ENCODE assay signal across 16 cellular contexts in genomic region chr2:28608061-28608828, GRCh38.
DNase-seq lines count a peak whose midpoint lies in the region; ATAC-seq and TF ChIP-seq lines count a peak whose summit lies in the region.
"Had no signal": no experiment of that assay in that cellular context is flagged by ENCODE, and none has a peak within 500 bp of the region (broad histone marks: within the 10 kb centered on the region; RNA-seq: fewer than 3 reads in every experiment).

No MANE protein-coding gene starts in this region.

- peak; percentile 55 for DNase-seq in NCI-H1694 (lab: John Stamatoyannopoulos, UW)
- DNase-seq in right atrium auricular region (ENCODE audit: low spot score), result no peak
- peak; percentile 71 to 89 for DNase-seq in gastrocnemius medialis
- no peak for DNase-seq in HPDE6-E6E7 (ENCODE audit: extremely low spot score)
- DNase-seq in activated CD8-positive, alpha-beta T cell treated with anti-CD3 and anti-CD28 coated beads, Interleukin-2, amount 10 ng/mL, durations not matched to agents 7 days and 5 days, result no peak
- no peak for DNase-seq in stimulated activated naive CD8-positive, alpha-beta T cell treated with anti-CD3 and anti-CD28 coated beads, Interleukin-15, Interleukin-2, amounts not matched to agents 100 U/mL and 50 U/mL, for 24 hours
- no peak for DNase-seq in HCEC 1CT
- DNase-seq: activated CD4-positive, alpha-beta T cell treated with anti-CD3 and anti-CD28 coated beads for 4 hours; body of pancreas; DND-41; stimulated activated CD4-positive, alpha-beta T cell treated with anti-CD3 and anti-CD28 coated beads, Interleukin-4, amount 100 ng/mL, for 24 hours had no signal

- ATAC-seq in gastrocnemius medialis, result peak; percentile 69 to 81
- ATAC-seq in activated CD8-positive, alpha-beta T cell treated with anti-CD3 and anti-CD28 coated beads, Interleukin-2, amount 10 ng/mL, durations not matched to agents 7 days and 5 days, result no peak
- ATAC-seq in stimulated activated naive CD8-positive, alpha-beta T cell treated with anti-CD3 and anti-CD28 coated beads, Interleukin-15, Interleukin-2, amounts not matched to agents 100 U/mL and 50 U/mL, for 24 hours, result no peak
- ATAC-seq: body of pancreas; stimulated activated memory B cell treated with anti-CD40 and anti-IgM and Interleukin-4, amounts not matched to agents 10 μg/mL and 1 μg/mL and 100 μg/mL, for 72 hours had no signal

- no peaks in the 10 kb centered on the region for H3K36me3 ChIP-seq in right atrium auricular region
- no peaks in the 10 kb centered on the region for H3K36me3 ChIP-seq in gastrocnemius medialis

- TF ChIP-seq CTCF in brain (conservative IDR thresholded peaks at IDR 0.05) (no peak), right atrium auricular region (IDR thresholded peaks at IDR 0.05) (no peak), gastrocnemius medialis (IDR thresholded peaks at IDR 0.05 in 4 of 5, conservative IDR thresholded peaks at IDR 0.05 in 1 of 5) (no peak)

- no peaks in the 10 kb centered on the region for H3K9me3 Mint-ChIP-seq in brain
- H3K9me3 Mint-ChIP-seq in activated CD8-positive, alpha-beta T cell treated with anti-CD3 and anti-CD28 coated beads, Interleukin-2, amount 10 ng/mL, durations not matched to agents 7 days and 5 days (ENCODE audit: insufficient read depth), result no peaks in the 10 kb centered on the region
- H3K9me3 Mint-ChIP-seq: activated T-helper 1 cell treated with anti-CD3 and anti-CD28 coated beads, Interleukin-12 subunit alpha, Interleukin-12 subunit beta, Interleukin-2, Interleukin-4 antibody, amounts not matched to agents 30 ng/mL and 10 ng/mL and 1 ng/mL, durations not matched to agents 14 hours and 24 hours and 36 hours; mesothelial cell of epicardium; stimulated activated memory B cell treated with anti-CD40 and anti-IgM and Interleukin-4, amounts not matched to agents 10 μg/mL and 1 μg/mL and 100 μg/mL, for 72 hours had no signal

- CTCF ChIA-PET in activated CD8-positive, alpha-beta T cell treated with anti-CD3 and anti-CD28 coated beads, Interleukin-2, amount 10 ng/mL, durations not matched to agents 7 days and 5 days (lab: Charles Lee), result interaction anchor here (0.6 to 16.5 kb wide), 2 partner anchors 12 to 102 kb away, joined by 3 to 211 read pairs; no protein-coding TSS in a partner anchor

- intact Hi-C loops in gastrocnemius medialis (cut with DNase I; ENCODE audit: low total_unique reads), result loop anchor here (1.0 kb wide), 1 partner anchor 109 kb away; no protein-coding TSS in a partner anchor

- in situ Hi-C loops in gastrocnemius medialis (cut with MboI; ENCODE audit: low sequenced_read_pairs in 4 of 4), result no loop called here

- peak; percentile 64 to 81 for TF ChIP-seq POLR2A in gastrocnemius medialis (IDR thresholded peaks at IDR 0.05)

- H3K4me1 Mint-ChIP-seq in brain, result peaks cover 42% of the 10 kb centered on the region
- H3K4me1 Mint-ChIP-seq in activated CD8-positive, alpha-beta T cell treated with anti-CD3 and anti-CD28 coated beads, Interleukin-2, amount 10 ng/mL, durations not matched to agents 7 days and 5 days (ENCODE audit: low read depth), result peaks cover 34% of the 10 kb centered on the region
- H3K4me1 Mint-ChIP-seq: B cell had no signal

- H3K4me1 ChIP-seq in right atrium auricular region (peaks cover 0 to 21% of the 10 kb centered on the region in 2 donors), gastrocnemius medialis (peaks cover 47 to 59% of the 10 kb centered on the region in 2 donors)

- no peaks in the 10 kb centered on the region for H3K9me3 ChIP-seq in right atrium auricular region
- H3K9me3 ChIP-seq in gastrocnemius medialis, result no peaks in the 10 kb centered on the region
- H3K9me3 ChIP-seq: body of pancreas had no signal

- H3K4me3 Mint-ChIP-seq in brain, result no peak overlapping the region
- H3K4me3 Mint-ChIP-seq in activated CD8-positive, alpha-beta T cell treated with anti-CD3 and anti-CD28 coated beads, Interleukin-2, amount 10 ng/mL, durations not matched to agents 7 days and 5 days, result no peak overlapping the region
- H3K4me3 Mint-ChIP-seq: activated T-helper 1 cell treated with anti-CD3 and anti-CD28 coated beads, Interleukin-12 subunit alpha, Interleukin-12 subunit beta, Interleukin-2, Interleukin-4 antibody, amounts not matched to agents 30 ng/mL and 10 ng/mL and 1 ng/mL, durations not matched to agents 14 hours and 24 hours and 36 hours; B cell; mesothelial cell of epicardium; stimulated activated memory B cell treated with anti-CD40 and anti-IgM and Interleukin-4, amounts not matched to agents 10 μg/mL and 1 μg/mL and 100 μg/mL, for 72 hours had no signal

- H3K36me3 Mint-ChIP-seq in brain, result no peaks in the 10 kb centered on the region
- H3K36me3 Mint-ChIP-seq in activated CD8-positive, alpha-beta T cell treated with anti-CD3 and anti-CD28 coated beads, Interleukin-2, amount 10 ng/mL, durations not matched to agents 7 days and 5 days (ENCODE audit: low read depth), result peaks cover 5% of the 10 kb centered on the region
- H3K36me3 Mint-ChIP-seq: mesothelial cell of epicardium; stimulated activated memory B cell treated with anti-CD40 and anti-IgM and Interleukin-4, amounts not matched to agents 10 μg/mL and 1 μg/mL and 100 μg/mL, for 72 hours had no signal

- H3K27me3 ChIP-seq in right atrium auricular region (no peaks in the 10 kb centered on the region), gastrocnemius medialis (no peaks in the 10 kb centered on the region)
- H3K27me3 ChIP-seq: body of pancreas had no signal

- H3K27me3 Mint-ChIP-seq in brain, result peaks cover 6% of the 10 kb centered on the region
- H3K27me3 Mint-ChIP-seq in activated CD8-positive, alpha-beta T cell treated with anti-CD3 and anti-CD28 coated beads, Interleukin-2, amount 10 ng/mL, durations not matched to agents 7 days and 5 days (ENCODE audit: low read depth), result no peaks in the 10 kb centered on the region
- H3K27me3 Mint-ChIP-seq: stimulated activated memory B cell treated with anti-CD40 and anti-IgM and Interleukin-4, amounts not matched to agents 10 μg/mL and 1 μg/mL and 100 μg/mL, for 72 hours had no signal

- POLR2A ChIA-PET in activated CD8-positive, alpha-beta T cell treated with anti-CD3 and anti-CD28 coated beads, Interleukin-2, amount 10 ng/mL, durations not matched to agents 7 days and 5 days (lab: Charles Lee), result no interaction called here

- no peak overlapping the region for H3K4me3 ChIP-seq in right atrium auricular region
- H3K4me3 ChIP-seq in gastrocnemius medialis, result peak overlapping the region in 1 of 4 donors; percentile 12
- H3K4me3 ChIP-seq: body of pancreas had no signal

- H3K27ac ChIP-seq in right atrium auricular region (peak overlapping the region; percentile 62 to 66), gastrocnemius medialis (peak overlapping the region; percentile 83 to 93 (median 89))
- H3K27ac ChIP-seq: body of pancreas had no signal

- peak overlapping the region in 4 of 5 experiments; percentile 64 to 75 (median 70) for H3K27ac Mint-ChIP-seq in brain
- H3K27ac Mint-ChIP-seq in activated CD8-positive, alpha-beta T cell treated with anti-CD3 and anti-CD28 coated beads, Interleukin-2, amount 10 ng/mL, durations not matched to agents 7 days and 5 days, result no peak overlapping the region
- H3K27ac Mint-ChIP-seq: activated T-helper 1 cell treated with anti-CD3 and anti-CD28 coated beads, Interleukin-12 subunit alpha, Interleukin-12 subunit beta, Interleukin-2, Interleukin-4 antibody, amounts not matched to agents 30 ng/mL and 10 ng/mL and 1 ng/mL, durations not matched to agents 14 hours and 24 hours and 36 hours; B cell; mesothelial cell of epicardium; stimulated activated memory B cell treated with anti-CD40 and anti-IgM and Interleukin-4, amounts not matched to agents 10 μg/mL and 1 μg/mL and 100 μg/mL, for 72 hours had no signal

Comparison
In these comparisons a context has a peak if more than half of its experiments do, and no peak if none do; other contexts are left out.
1. DNase-seq: peak in NCI-H1694 (single experiment) and gastrocnemius medialis (2 of 2); none in right atrium auricular region (single experiment), HPDE6-E6E7 (single experiment), activated CD8-positive, alpha-beta T cell treated with anti-CD3 and anti-CD28 coated beads, Interleukin-2, amount 10 ng/mL, durations not matched to agents 7 days and 5 days (single experiment), stimulated activated naive CD8-positive, alpha-beta T cell treated with anti-CD3 and anti-CD28 coated beads, Interleukin-15, Interleukin-2, amounts not matched to agents 100 U/mL and 50 U/mL, for 24 hours (single experiment) and HCEC 1CT (single experiment).
2. ATAC-seq: peak in gastrocnemius medialis (2 of 2); none in activated CD8-positive, alpha-beta T cell treated with anti-CD3 and anti-CD28 coated beads, Interleukin-2, amount 10 ng/mL, durations not matched to agents 7 days and 5 days (single experiment) and stimulated activated naive CD8-positive, alpha-beta T cell treated with anti-CD3 and anti-CD28 coated beads, Interleukin-15, Interleukin-2, amounts not matched to agents 100 U/mL and 50 U/mL, for 24 hours (single experiment).